2 cellular contexts compared by ENCODE assay signal in genomic region chr1:219444469-219444868, GRCh38.
TF ChIP-seq lines count a peak whose summit lies in the region.

No MANE protein-coding gene starts in this region.

TF ChIP-seq in SK-N-SH, 30 proteins besides CTCF, POLR2A, EP300 and RAD21 (continued from another document):
- no peak for TF ChIP-seq USF1 (IDR thresholded peaks at IDR 0.05; ENCODE audit: borderline replicate concordance, low read depth)
- TF ChIP-seq MXI1 (IDR thresholded peaks at IDR 0.05; ENCODE audit: low read depth, low read length) = no peak
- no peak for TF ChIP-seq JUND (IDR thresholded peaks at IDR 0.05)

TF ChIP-seq in SK-N-SH treated with all-trans-retinoic acid at 6 μM for 48 hours, 23 proteins besides CTCF, POLR2A, EP300 and RAD21 (continued from another document):
- TF ChIP-seq TCF4 (CRISPR knock-in tag; IDR thresholded peaks at IDR 0.05; ENCODE audit: borderline replicate concordance) (no peak), RARB (CRISPR knock-in tag; IDR thresholded peaks at IDR 0.05) (no peak), ZC3H10 (CRISPR knock-in tag; IDR thresholded peaks at IDR 0.05) (no peak)
